In the genomic region with DNA sequence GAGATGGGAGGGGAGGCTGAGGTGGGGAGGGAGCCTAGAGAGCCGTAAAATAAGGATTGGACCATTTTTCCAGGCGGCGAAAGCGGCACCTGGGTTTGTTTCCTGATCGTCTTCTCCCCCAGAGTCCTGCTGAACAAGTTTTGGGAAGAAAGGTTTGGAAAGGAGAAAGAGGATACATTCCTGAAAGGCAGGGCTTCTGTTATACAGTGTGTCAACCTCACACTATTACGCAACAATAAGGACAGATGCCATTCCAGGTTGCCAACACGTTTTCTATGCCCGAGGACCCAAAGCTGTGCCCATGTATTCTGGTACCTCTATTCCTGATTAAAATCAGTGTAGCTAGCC, we compare ENCODE assay signal across 8 cellular contexts. TPM values are rescaled to one million over a fixed set of nuclear protein-coding genes. Genes with fewer than 3 reads are reported as not detected.
DNase-seq lines count a peak whose midpoint lies in the region; ATAC-seq and TF ChIP-seq lines count a peak whose summit lies in the region.

No MANE protein-coding gene starts in this region.

- no peak overlapping the region for H2AK5ac ChIP-seq in trophoblast cell (ENCODE audit: low read length)

- H3K27ac ChIP-seq in OCI-LY3 (ENCODE audit: low read length) (no peak overlapping the region), esophagus squamous epithelium (peak overlapping the region; percentile 91 to 97 (median 95)), trophoblast cell (ENCODE audit: low read depth, low read length) (peak overlapping the region; percentile 78)

- no peak overlapping the region for H3K23ac ChIP-seq in trophoblast cell (ENCODE audit: low read length)

- TF ChIP-seq POLR2A in esophagus squamous epithelium (IDR thresholded peaks at IDR 0.05): no peak

- ATAC-seq in GM19035 (IDR thresholded peaks at IDR 0.05; ENCODE audit: unreplicated experiment) (no peak), GM19351 (IDR thresholded peaks at IDR 0.05; ENCODE audit: unreplicated experiment) (no peak)

- no peak overlapping the region for H2BK12ac ChIP-seq in trophoblast cell (ENCODE audit: low read length)

- intact Hi-C loops in esophagus squamous epithelium (cut with DNase I): no loop called here

- DNase-seq in esophagus squamous epithelium (lab: John Stamatoyannopoulos, UW) (no peak), trophoblast cell (peak; percentile 14 to 59), RKO (ENCODE audit: low spot score) (no peak)
- no peak for DNase-seq in activated naive CD4-positive, alpha-beta T cell (lab: John Stamatoyannopoulos, UW)

- peak overlapping the region; percentile 34 for H2BK120ac ChIP-seq in trophoblast cell (ENCODE audit: insufficient read depth, low read length, poor library complexity)

- no peaks in the 10 kb centered on the region for H3K36me3 ChIP-seq in ES-I3 (ENCODE audit: insufficient read depth, low read length)
- peaks cover 1% of the 10 kb centered on the region for H3K36me3 ChIP-seq in OCI-LY3 (replicated peaks; ENCODE audit: low read depth, low read length)
- peaks cover 0 to 1% (median 0%) of the 10 kb centered on the region in 3 donors for H3K36me3 ChIP-seq in esophagus squamous epithelium
- H3K36me3 ChIP-seq in trophoblast cell (ENCODE audit: control insufficient read depth in 1 of 2, insufficient read depth in 2 of 2, low read length in 2 of 2): no peaks in the 10 kb centered on the region

- H3K4me2 ChIP-seq in OCI-LY3 (ENCODE audit: low read length): peak overlapping the region; percentile 67
- peak overlapping the region; percentile 90 for H3K4me2 ChIP-seq in trophoblast cell (ENCODE audit: low read length)

- H3K4me1 ChIP-seq in ES-I3 (ENCODE audit: insufficient read depth, low read length) (0 out of 2 replicates have a peak, but pooled peaks cover 5% of the 10 kb centered on the region), OCI-LY3 (ENCODE audit: low read length) (peaks cover 13% of the 10 kb centered on the region), esophagus squamous epithelium (peaks cover 5 to 49% (median 13%) of the 10 kb centered on the region in 3 donors), trophoblast cell (ENCODE audit: control insufficient read depth in 1 of 2, insufficient read depth in 2 of 2, low read length in 2 of 2) (peaks cover 2% of the 10 kb centered on the region in 2 experiments)

- H4K12ac ChIP-seq in trophoblast cell (ENCODE audit: low read depth, low read length): peak overlapping the region; percentile 10

- peak overlapping the region; percentile 69 for H3K14ac ChIP-seq in trophoblast cell (ENCODE audit: low read length)

- H4K8ac ChIP-seq in trophoblast cell (ENCODE audit: low read depth, low read length): peak overlapping the region; percentile 83

- peaks cover 8% of the 10 kb centered on the region; the same call in 1 of the 2 replicates for H4K20me1 ChIP-seq in OCI-LY3 (ENCODE audit: insufficient read depth, low read length)

- H3K79me2 ChIP-seq in OCI-LY3 (ENCODE audit: low read length): peaks cover 46% of the 10 kb centered on the region
- peaks cover 3% of the 10 kb centered on the region for H3K79me2 ChIP-seq in trophoblast cell (ENCODE audit: control insufficient read depth, insufficient read depth, low read length, poor library complexity)

- H3K27me3 ChIP-seq in OCI-LY3 (ENCODE audit: low read depth, low read length) (no peaks in the 10 kb centered on the region), esophagus squamous epithelium (no peaks in the 10 kb centered on the region), trophoblast cell (ENCODE audit: insufficient read depth, low read length) (no peaks in the 10 kb centered on the region)

- peak overlapping the region; percentile 23 for H3K18ac ChIP-seq in trophoblast cell (ENCODE audit: low read length)

- H3K9me3 ChIP-seq in ES-I3 (ENCODE audit: control insufficient read depth, insufficient read depth, low read length) (no peaks in the 10 kb centered on the region), OCI-LY3 (ENCODE audit: insufficient read depth, low read length) (no peaks in the 10 kb centered on the region), esophagus squamous epithelium (no peaks in the 10 kb centered on the region), trophoblast cell (ENCODE audit: insufficient read depth, low read depth, low read length) (no peaks in the 10 kb centered on the region)

- H4K91ac ChIP-seq in trophoblast cell (ENCODE audit: low read depth, low read length): no peak overlapping the region

- peak overlapping the region; percentile 18 for H2BK5ac ChIP-seq in trophoblast cell (ENCODE audit: low read depth, low read length, poor library complexity)

- 2 to 3% methylated on average over 6 to 8 of the region's 8 CpGs for WGBS in esophagus squamous epithelium, 2 donors
- WGBS in trophoblast cell (ENCODE audit: extremely low coverage, insufficient coverage, insufficient read length): no CpG with 5 or more reads among the region's 8 CpGs

- H3K4me3 ChIP-seq in OCI-LY3 (ENCODE audit: low read length) (peak overlapping the region; percentile 80), esophagus squamous epithelium (peak overlapping the region; percentile 80 to 96 (median 93)), trophoblast cell (ENCODE audit: low read depth, low read length) (peak overlapping the region; percentile 94)

- H3K9ac ChIP-seq in ES-I3 (ENCODE audit: low read depth, low read length) (peak overlapping the region; percentile 92), OCI-LY3 (ENCODE audit: low read length) (peak overlapping the region; percentile 75), trophoblast cell (ENCODE audit: low read length) (peak overlapping the region; percentile 82)

- H2AFZ ChIP-seq in OCI-LY3 (ENCODE audit: low read depth, low read length): no peak overlapping the region; the same call in 1 of the 2 replicates
- peak overlapping the region; percentile 51 for H2AFZ ChIP-seq in trophoblast cell (ENCODE audit: insufficient read depth, low read length, poor library complexity)

- TF ChIP-seq CTCF in OCI-LY3 (IDR thresholded peaks at IDR 0.05; ENCODE audit: low read depth, low read length) (no peak), esophagus squamous epithelium (IDR thresholded peaks at IDR 0.05) (no peak)

- peak overlapping the region; percentile 38 for H3K4ac ChIP-seq in trophoblast cell (ENCODE audit: low read depth, low read length)

- peaks cover 7% of the 10 kb centered on the region for H3K79me1 ChIP-seq in trophoblast cell (ENCODE audit: low read length)

RNA-seq across cellular contexts. Expression of a gene that starts 0.7 kb away (rescaled TPM):
- total RNA-seq in esophagus squamous epithelium: 10 to 100 TPM; 39.1 to 73.6 (median 50.8) TPM
- 36.7 and 38.1 TPM in 2 replicates for polyA plus RNA-seq in trophoblast cell (2013)

RNA-seq across cellular contexts. Expression of a gene that starts 53.3 kb away (rescaled TPM):
- 1 to 10 TPM in 3 of 4 donors, under 1 TPM in 1; 0.70 to 3.8 (median 1.9) TPM for total RNA-seq in esophagus squamous epithelium
- polyA plus RNA-seq in trophoblast cell (2013): 0.25 and 0.29 TPM in 2 replicates

Comparison
In these comparisons a context has a peak if more than half of its experiments do, and no peak if none do; other contexts are left out.
1. DNase-seq: peak in trophoblast cell (2 of 2); none in esophagus squamous epithelium (single experiment), RKO (single experiment) and activated naive CD4-positive, alpha-beta T cell (0 of 4).
2. Peak in every context shown above with its lines, with median percentiles within 50 percentile points of each other: H3K9ac ChIP-seq and H3K4me3 ChIP-seq.